Comparison of ENCODE assay signal across 14 cellular contexts in the genomic region with DNA sequence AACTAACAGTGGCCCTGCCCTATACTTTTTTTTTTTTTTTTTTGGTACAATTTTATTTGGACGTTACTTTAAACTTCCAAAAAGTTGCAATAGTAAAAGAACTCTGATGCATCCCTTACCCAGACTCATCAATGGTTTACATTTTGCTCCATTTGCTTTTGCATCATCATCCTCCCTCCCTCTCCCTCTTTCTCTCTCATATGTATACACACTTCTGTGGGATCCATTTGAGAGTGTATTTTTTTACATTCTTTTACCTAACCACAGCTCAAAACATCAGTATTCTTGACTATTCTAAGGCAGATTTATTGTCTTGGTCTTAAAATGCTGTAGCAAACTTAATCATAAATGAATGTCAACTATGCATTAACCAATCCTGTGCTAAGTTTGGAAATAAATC.
"Had no signal": no experiment of that assay in that cellular context is flagged by ENCODE, and none has a peak within 500 bp of the region (broad histone marks: within the 10 kb centered on the region; RNA-seq: fewer than 3 reads in every experiment).

No MANE protein-coding gene starts in this region.

- H3K4me3 ChIP-seq: lower lobe of right lung had no signal

- ATAC-seq: esophagus mucosa, lower lobe of right lung had no signal

- DNase-seq: activated CD4-positive, alpha-beta T cell treated with anti-CD3 and anti-CD28 coated beads, Interleukin-2, amount 50 U/mL, for 48 hours; activated naive CD4-positive, alpha-beta T cell; aorta; cortex of kidney; glutamatergic neuron; hypothalamus; lower lobe of right lung; nephron progenitor cell; nucleus accumbens; retina; stimulated activated naive CD4-positive, alpha-beta T cell; SW 1271; T-helper 2 cell had no signal

- H3K36me3 ChIP-seq: lower lobe of right lung had no signal

- H3K9me3 ChIP-seq: lower lobe of right lung had no signal

- H3K27ac ChIP-seq: lower lobe of right lung had no signal
